19 cellular contexts compared by ENCODE assay signal in genomic region chr18:58654896-58655614, GRCh38. TPM values are rescaled to one million over a fixed set of nuclear protein-coding genes. Genes with fewer than 3 reads are reported as not detected.
A peak's percentile ranks its signal among the peaks of the same experiment; 100 is the strongest.
DNase-seq lines count a peak whose midpoint lies in the region; ATAC-seq, FAIRE-seq and TF ChIP-seq lines count a peak whose summit lies in the region.
"Had no signal": no experiment of that assay in that cellular context is flagged by ENCODE, and none has a peak within 500 bp of the region (broad histone marks: within the 10 kb centered on the region; RNA-seq: fewer than 3 reads in every experiment).

No MANE protein-coding gene starts in this region.

- CTCF ChIA-PET in HepG2 (lab: Yijun Ruan, JAX; ENCODE audit: low intra/inter-chr PET ratio, low total read pairs), result no interaction called here
- CTCF ChIA-PET in HEK293 (lab: Yijun Ruan, JAX), result no interaction called here

- intact Hi-C loops in HepG2 (cut with micrococcal nuclease; ENCODE audit: unreplicated experiment), result no loop called here
- intact Hi-C loops in right lobe of liver (cut with DNase I), result no loop called here
- intact Hi-C loops in upper lobe of right lung (cut with DNase I), result no loop called here

- H3K9me3 Mint-ChIP-seq in central memory CD8-positive, alpha-beta T cell, result no peaks in the 10 kb centered on the region

- BruUV-seq in HepG2 (replicated peaks; lab: Mats Ljungman, UMichigan), result no TSS peak

- H3K4me3 Mint-ChIP-seq in central memory CD8-positive, alpha-beta T cell, result no peak overlapping the region

- in situ Hi-C loops in HepG2 (cut with HindIII; ENCODE audit: extremely low pct_ligation_motif_present, low pct_unique_long_range_greater_than_20kb), result loop anchor here (25.0 kb wide), 1 partner anchor 643 kb away; no protein-coding TSS in a partner anchor

- H3K4me3 ChIP-seq in HepG2 (replicated peaks in 1 of 3; ENCODE audit: insufficient read depth in 1 of 3, low read depth in 2 of 3, low read length in 3 of 3) (no peak overlapping the region), right lobe of liver (no peak overlapping the region), HEK293 (ENCODE audit: low read depth, low read length) (no peak overlapping the region), upper lobe of right lung (no peak overlapping the region)
- H3K4me3 ChIP-seq: GM23248, MG63, SJCRH30 had no signal

- H3K27ac ChIP-seq in HepG2 (ENCODE audit: extremely low read length, insufficient read depth, low read length) (no peak overlapping the region), right lobe of liver (peak overlapping the region in 1 of 3 donors; percentile 17), HEK293 (ENCODE audit: extremely low read depth, low read depth, low read length) (no peak overlapping the region), upper lobe of right lung (no peak overlapping the region)
- H3K27ac ChIP-seq: GM23248, SJCRH30 had no signal

- TF ChIP-seq RAD21 in HepG2 (CRISPR knock-in tag; IDR thresholded peaks at IDR 0.05), result no peak

- H3K36me3 ChIP-seq in HepG2 (replicated peaks in 1 of 2; ENCODE audit: control insufficient read depth in 1 of 2, insufficient read depth in 2 of 2, low read length in 2 of 2) (no peaks in the 10 kb centered on the region), right lobe of liver (no peaks in the 10 kb centered on the region), HEK293 (ENCODE audit: control insufficient read depth in 2 of 2, insufficient read depth in 1 of 2, low read length in 2 of 2) (no peaks in the 10 kb centered on the region), upper lobe of right lung (no peaks in the 10 kb centered on the region)
- H3K36me3 ChIP-seq: MG63, SJCRH30 had no signal

- peak overlapping the region; percentile 56 for H3K27ac Mint-ChIP-seq in central memory CD8-positive, alpha-beta T cell (ENCODE audit: low read depth)

- WGBS in HepG2 (ENCODE audit: low lambda C conversion rate), result 49% methylated on average over 6 of the region's 6 CpGs
- 67% methylated on average over 6 of the region's 6 CpGs for WGBS in right lobe of liver (ENCODE audit: insufficient coverage, low coverage, low lambda C conversion rate, missing lambda C conversion rate)

- H3K4me2 ChIP-seq in HepG2 (ENCODE audit: low read depth, low read length), result no peak overlapping the region

- ATAC-seq in HepG2 (no peak), right lobe of liver (no peak), upper lobe of right lung (no peak)
- ATAC-seq in central memory CD8-positive, alpha-beta T cell (replicated peaks; ENCODE audit: extremely low read depth, poor library complexity, severe bottlenecking), result no peak
- ATAC-seq: PC-3 had no signal

- peaks cover 3% of the 10 kb centered on the region for H3K36me3 Mint-ChIP-seq in central memory CD8-positive, alpha-beta T cell (ENCODE audit: insufficient read depth)

- peaks cover 14% of the 10 kb centered on the region; the same call in 1 of the 2 replicates for H3K9me3 ChIP-seq in HepG2 (ENCODE audit: low read length)
- H3K9me3 ChIP-seq in right lobe of liver, result no peaks in the 10 kb centered on the region
- H3K9me3 ChIP-seq in HEK293 (ENCODE audit: control insufficient read depth, insufficient read depth, low read depth, low read length), result no peaks in the 10 kb centered on the region
- no peaks in the 10 kb centered on the region for H3K9me3 ChIP-seq in upper lobe of right lung
- H3K9me3 ChIP-seq: MG63, SJCRH30 had no signal

- H4K20me1 ChIP-seq in HepG2 (ENCODE audit: insufficient read depth, low read length), result no peaks in the 10 kb centered on the region

- no peak overlapping the region for H3K9ac ChIP-seq in HepG2 (ENCODE audit: insufficient read depth, low read depth, low read length)
- H3K9ac ChIP-seq: GM23248 had no signal

- TF ChIP-seq CTCF in HepG2 (CRISPR knock-in tag; IDR thresholded peaks at IDR 0.05) (no peak), right lobe of liver (IDR thresholded peaks at IDR 0.05) (no peak), HEK293 (tag by site-specific recombination; IDR thresholded peaks at IDR 0.05) (no peak), upper lobe of right lung (IDR thresholded peaks at IDR 0.05) (no peak)

- H3K27me3 ChIP-seq in HepG2 (ENCODE audit: control insufficient read depth in 1 of 2, insufficient read depth in 2 of 2, low read length in 2 of 2) (no peaks in the 10 kb centered on the region), right lobe of liver (no peaks in the 10 kb centered on the region), upper lobe of right lung (no peaks in the 10 kb centered on the region)
- H3K27me3 ChIP-seq: MG63, SJCRH30 had no signal

- H2AFZ ChIP-seq in HepG2 (ENCODE audit: low read length), result no peak overlapping the region
- H2AFZ ChIP-seq: GM23248 had no signal

- no peaks in the 10 kb centered on the region for H3K27me3 Mint-ChIP-seq in central memory CD8-positive, alpha-beta T cell

- no peak for FAIRE-seq in HepG2 (lab: Jason Lieb, UNC)

- DNase-seq in HepG2 (ENCODE audit: low spot score) (no peak), right lobe of liver (no peak), upper lobe of right lung (no peak), DMS153 treated with DMSO at 0.1 percent for 48 hours (lab: John Stamatoyannopoulos, UW; ENCODE audit: unreplicated experiment) (no peak), NCI-H1436 treated with DMSO at 0.1 percent for 48 hours (lab: John Stamatoyannopoulos, UW) (no peak)
- no peak for DNase-seq in central memory CD8-positive, alpha-beta T cell (ENCODE audit: low spot score in 2 of 2)
- no peak for DNase-seq in activated CD4-positive, alpha-beta T cell treated with anti-CD3 and anti-CD28 coated beads for 4 hours
- DNase-seq: 8988T, GF-D8, GM23248, Karpas-422, MG63, NCI-H1105 treated with DMSO at 0.1 percent for 48 hours, NCI-H187 treated with DMSO at 0.1 percent for 48 hours, NCI-H2171 treated with DMSO at 0.1 percent for 48 hours, NCI-H748 treated with DMSO at 0.1 percent for 48 hours, PC-3, SJCRH30 had no signal

- H3K4me1 ChIP-seq in HepG2 (ENCODE audit: insufficient read depth, low read length) (peaks cover 23% of the 10 kb centered on the region), right lobe of liver (peaks cover 0 to 9% (median 2%) of the 10 kb centered on the region in 4 donors), HEK293 (ENCODE audit: control insufficient read depth, insufficient read depth, low read length) (no peaks in the 10 kb centered on the region), upper lobe of right lung (no peaks in the 10 kb centered on the region)
- H3K4me1 ChIP-seq: SJCRH30 had no signal

- TF ChIP-seq EP300 in HepG2 (IDR thresholded peaks at IDR 0.05; ENCODE audit: low read depth in 2 of 2, low read length in 2 of 2) (no peak), HepG2 (CRISPR knock-in tag; IDR thresholded peaks at IDR 0.05; ENCODE audit: borderline replicate concordance) (no peak)

- TF ChIP-seq POLR2A in HepG2 (IDR thresholded peaks at IDR 0.05; ENCODE audit: insufficient read depth in 1 of 2, low read depth in 2 of 2, low read length in 2 of 2), result no peak
- TF ChIP-seq POLR2A in right lobe of liver (IDR thresholded peaks at IDR 0.05), result no peak

- no peaks in the 10 kb centered on the region for H3K79me2 ChIP-seq in HepG2 (ENCODE audit: insufficient read depth, low read length)

- POLR2A ChIA-PET in HepG2 (lab: Yijun Ruan, JAX) (no interaction called here), HEK293 (lab: Yijun Ruan, JAX) (no interaction called here)

- peaks cover 63% of the 10 kb centered on the region for H3K4me1 Mint-ChIP-seq in central memory CD8-positive, alpha-beta T cell

RNA-seq across cellular contexts. Expression of gene MALT1, which starts 16.2 kb away (rescaled TPM):
- total RNA-seq in HepG2 (2016; rRNA removed; fragmentation: Illumina TruSeq; extraction: Trizol) (43.9 and 58.3 TPM in 2 replicates), right lobe of liver (10 to 100 TPM in 3 of 6 experiments, 1 to 10 TPM in 3; 9.2 to 16.0 (median 10.2) TPM), upper lobe of right lung (25.8 TPM)
- 12.6 and 16.9 TPM in 2 replicates for total RNA-seq in HepG2 (2016; cell fraction: cytosol; rRNA removed; fragmentation: Illumina TruSeq; extraction: Trizol; ENCODE audit: low read depth)
- total RNA-seq in HepG2 (2016; cell fraction: insoluble cytoplasmic fraction; rRNA removed; fragmentation: Illumina TruSeq; extraction: Trizol), result 42.4 and 58.8 TPM in 2 replicates
- total RNA-seq in HepG2 (2016; cell fraction: membrane; rRNA removed; fragmentation: Illumina TruSeq; extraction: Trizol), result 24.9 and 27.8 TPM in 2 replicates
- 42.9 and 45.6 TPM in 2 replicates for total RNA-seq in HepG2 (2016; cell fraction: nucleus; rRNA removed; fragmentation: Illumina TruSeq; extraction: Trizol)
- 58.7 and 89.0 TPM in 2 replicates for polyA plus RNA-seq in HepG2 (2011; rRNA removed)
- 25.9 and 33.0 TPM in 2 replicates for polyA plus RNA-seq in HepG2 (2011; cell fraction: cytosol; rRNA removed)
- polyA plus RNA-seq in HepG2 (2011; cell fraction: nucleus; rRNA removed), result 93.3 and 107 TPM in 2 replicates
- 35.2 and 39.1 TPM in 2 replicates for polyA plus RNA-seq in HepG2 (2012)
- 4.8 and 5.1 TPM in 2 replicates for polyA plus RNA-seq in HepG2 (2016; cell fraction: cytosol; fragmentation: Illumina TruSeq; extraction: Trizol; ENCODE audit: low read depth)
- polyA plus RNA-seq in HepG2 (2016; cell fraction: insoluble cytoplasmic fraction; fragmentation: Illumina TruSeq; extraction: Trizol; ENCODE audit: low read depth), result 31.6 and 31.8 TPM in 2 replicates
- polyA plus RNA-seq in HepG2 (2016; cell fraction: membrane; fragmentation: Illumina TruSeq; extraction: Trizol; ENCODE audit: low read depth), result 8.4 and 9.1 TPM in 2 replicates
- polyA plus RNA-seq in HepG2 (2016; cell fraction: nucleus; fragmentation: Illumina TruSeq; extraction: Trizol; ENCODE audit: insufficient read depth, low read depth), result 36.3 and 37.2 TPM in 2 replicates
- 20.1 and 50.7 TPM in 2 replicates for polyA minus RNA-seq in HepG2 (2011; rRNA and poly(A)+ RNA removed; ENCODE audit: low replicate concordance)
- 50.6 and 52.2 TPM in 2 replicates for polyA minus RNA-seq in HepG2 (2011; cell fraction: cytosol; rRNA and poly(A)+ RNA removed)
- polyA minus RNA-seq in HepG2 (2011; cell fraction: nucleus; rRNA and poly(A)+ RNA removed), result 154 and 172 TPM in 2 replicates

RNA-seq across cellular contexts. Expression of gene ALPK2, which starts 26.2 kb away (rescaled TPM):
- total RNA-seq in HepG2 (2016; rRNA removed; fragmentation: Illumina TruSeq; extraction: Trizol) (0.21 and 0.31 TPM in 2 replicates), right lobe of liver (10 to 100 TPM in 3 of 6 experiments, 1 to 10 TPM in 2, under 1 TPM in 1; 0.66 to 27.9 (median 8.4) TPM), upper lobe of right lung (0.29 TPM)
- 0.09 and 0.10 TPM in 2 replicates for total RNA-seq in HepG2 (2016; cell fraction: cytosol; rRNA removed; fragmentation: Illumina TruSeq; extraction: Trizol; ENCODE audit: low read depth)
- 0.21 and 0.24 TPM in 2 replicates for total RNA-seq in HepG2 (2016; cell fraction: insoluble cytoplasmic fraction; rRNA removed; fragmentation: Illumina TruSeq; extraction: Trizol)
- 0.06 and 0.07 TPM in 2 replicates for total RNA-seq in HepG2 (2016; cell fraction: membrane; rRNA removed; fragmentation: Illumina TruSeq; extraction: Trizol)
- total RNA-seq in HepG2 (2016; cell fraction: nucleus; rRNA removed; fragmentation: Illumina TruSeq; extraction: Trizol), result 0.75 and 1.1 TPM in 2 replicates
- 2.4 and 3.9 TPM in 2 replicates for polyA plus RNA-seq in HepG2 (2011; rRNA removed)
- 1.0 and 1.5 TPM in 2 replicates for polyA plus RNA-seq in HepG2 (2011; cell fraction: cytosol; rRNA removed)
- 9.1 and 12.8 TPM in 2 replicates for polyA plus RNA-seq in HepG2 (2011; cell fraction: nucleus; rRNA removed)
- polyA plus RNA-seq in HepG2 (2012), result 5.6 and 9.2 TPM in 2 replicates
- polyA plus RNA-seq in HepG2 (2016; cell fraction: cytosol; fragmentation: Illumina TruSeq; extraction: Trizol; ENCODE audit: low read depth), result 0.05 and 0.07 TPM in 2 replicates
- polyA plus RNA-seq in HepG2 (2016; cell fraction: insoluble cytoplasmic fraction; fragmentation: Illumina TruSeq; extraction: Trizol; ENCODE audit: low read depth), result 0.13 and 0.22 TPM in 2 replicates
- polyA plus RNA-seq in HepG2 (2016; cell fraction: membrane; fragmentation: Illumina TruSeq; extraction: Trizol; ENCODE audit: low read depth), result 0.09 and 0.14 TPM in 2 replicates
- 0.51 and 1.2 TPM in 2 replicates for polyA plus RNA-seq in HepG2 (2016; cell fraction: nucleus; fragmentation: Illumina TruSeq; extraction: Trizol; ENCODE audit: insufficient read depth, low read depth)
- polyA minus RNA-seq in HepG2 (2011; rRNA and poly(A)+ RNA removed; ENCODE audit: low replicate concordance), result 0.21 and 2.9 TPM in 2 replicates
- polyA minus RNA-seq in HepG2 (2011; cell fraction: cytosol; rRNA and poly(A)+ RNA removed), result 1.4 and 2.6 TPM in 2 replicates
- polyA minus RNA-seq in HepG2 (2011; cell fraction: nucleus; rRNA and poly(A)+ RNA removed), result 24.1 and 33.8 TPM in 2 replicates

Comparison
In these comparisons a context has a peak if more than half of its experiments do, and no peak if none do; other contexts are left out.
1. Of the 63 proteins assayed by ChIP-seq in both HepG2 and HEK293: peak only in HepG2: none; only in HEK293: SETDB1; in both: none; in neither: 62.